Comparison of ENCODE assay signal across 26 cellular contexts in the genomic region with DNA sequence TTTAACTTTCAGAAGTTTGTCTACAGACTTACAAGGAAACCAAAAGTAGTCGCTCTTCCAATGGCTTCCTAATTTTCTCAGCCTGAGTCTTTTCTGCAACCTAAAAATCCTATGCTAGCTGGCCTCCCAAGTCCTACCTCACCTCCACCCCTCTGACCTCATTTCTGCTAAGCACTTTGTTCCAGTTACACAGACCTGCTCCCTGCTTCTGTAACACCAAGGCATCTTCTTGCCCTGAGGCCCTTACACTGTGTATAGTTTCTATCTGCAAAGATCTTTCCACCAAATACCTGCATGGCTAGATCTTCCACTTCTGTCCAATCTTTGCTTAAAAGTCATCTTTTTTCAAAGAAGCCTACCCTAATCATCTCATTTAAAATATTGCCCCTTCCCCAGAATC. TPM values are rescaled to one million over a fixed set of nuclear protein-coding genes. Genes with fewer than 3 reads are reported as not detected.
A peak's percentile ranks its signal among the peaks of the same experiment; 100 is the strongest.
DNase-seq lines count a peak whose midpoint lies in the region; ATAC-seq and TF ChIP-seq lines count a peak whose summit lies in the region.
"Had no signal": no experiment of that assay in that cellular context is flagged by ENCODE, and none has a peak within 500 bp of the region (broad histone marks: within the 10 kb centered on the region; RNA-seq: fewer than 3 reads in every experiment).

No MANE protein-coding gene starts in this region.

- WGBS in mesendoderm (ENCODE audit: extremely low coverage, insufficient coverage, low lambda C conversion rate): no CpG with 5 or more reads among the region's 1 CpG

- H3K9me2 ChIP-seq in PC-9 (ENCODE audit: insufficient read depth): no peaks in the 10 kb centered on the region

- H2BK120ac ChIP-seq in mesendoderm (ENCODE audit: low read depth, low read length): no peak overlapping the region

- no peak overlapping the region for H3K9ac ChIP-seq in mesendoderm (ENCODE audit: low read length)

- H3K9me3 Mint-ChIP-seq in activated T-cell treated with anti-CD3 and anti-CD28 coated beads, Interleukin-2, amount 50 U/mL, for 72 hours: no peaks in the 10 kb centered on the region
- no peaks in the 10 kb centered on the region for H3K9me3 Mint-ChIP-seq in progenitor cell of endocrine pancreas (ENCODE audit: low read depth)
- H3K9me3 Mint-ChIP-seq: T-cell had no signal

- no peaks in the 10 kb centered on the region for H3K36me3 ChIP-seq in PC-9 (ENCODE audit: low read depth)
- H3K36me3 ChIP-seq in mesendoderm (ENCODE audit: control insufficient read depth, insufficient read depth, low read length): no peaks in the 10 kb centered on the region
- H3K36me3 ChIP-seq: heart right ventricle, MG63, Peyer's patch, tibial artery had no signal

- no peak overlapping the region for H3K23ac ChIP-seq in mesendoderm (ENCODE audit: low read length)

- ATAC-seq in activated T-cell treated with anti-CD3 and anti-CD28 coated beads, Interleukin-2, amount 50 U/mL, for 72 hours (replicated peaks in 1 of 2): no peak
- no peak for ATAC-seq in HG03139 (IDR thresholded peaks at IDR 0.05; ENCODE audit: unreplicated experiment)
- ATAC-seq in left ventricle myocardium superior: no peak
- no peak for ATAC-seq in GM19455 (IDR thresholded peaks at IDR 0.05; ENCODE audit: unreplicated experiment)
- ATAC-seq: activated CD4-positive, alpha-beta T cell treated with anti-CD3 and anti-CD28 coated beads for 36 hours; heart right ventricle; K562; left colon; psoas muscle; stimulated activated naive CD8-positive, alpha-beta T cell treated with anti-CD3 and anti-CD28 coated beads, Interleukin-15, Interleukin-2, amounts not matched to agents 100 U/mL and 50 U/mL, for 24 hours; T-cell had no signal

- H2AFZ ChIP-seq in PC-9: no peak overlapping the region

- no peak overlapping the region for H3K4ac ChIP-seq in mesendoderm (ENCODE audit: low read depth, low read length)

- peak overlapping the region; percentile 42 for H3K56ac ChIP-seq in mesendoderm (ENCODE audit: low read length)

- no peaks in the 10 kb centered on the region for H4K20me1 ChIP-seq in PC-9 (ENCODE audit: insufficient read depth)

- peaks cover 42% of the 10 kb centered on the region for H3K4me1 Mint-ChIP-seq in activated T-cell treated with anti-CD3 and anti-CD28 coated beads, Interleukin-2, amount 50 U/mL, for 72 hours (ENCODE audit: low read depth)
- peaks cover 32% of the 10 kb centered on the region for H3K4me1 Mint-ChIP-seq in progenitor cell of endocrine pancreas (ENCODE audit: low read depth)

- H4K8ac ChIP-seq in mesendoderm (ENCODE audit: low read depth, low read length): peak overlapping the region; percentile 28

- H3K4me2 ChIP-seq in PC-9 (peak overlapping the region; percentile 76), mesendoderm (ENCODE audit: low read length) (no peak overlapping the region)

- no peak overlapping the region for H4K5ac ChIP-seq in mesendoderm (ENCODE audit: low read length)

- H3K79me2 ChIP-seq in PC-9 (ENCODE audit: low read depth): peaks cover 39% of the 10 kb centered on the region
- peaks cover 13% of the 10 kb centered on the region for H3K79me2 ChIP-seq in mesendoderm (ENCODE audit: control insufficient read depth, insufficient read depth, low read length)

- no peak overlapping the region for H2BK5ac ChIP-seq in mesendoderm (ENCODE audit: low read length)

- peak overlapping the region in 1 of 2 donors; percentile 68 for H3K4me3 Mint-ChIP-seq in activated T-cell treated with anti-CD3 and anti-CD28 coated beads, Interleukin-2, amount 50 U/mL, for 72 hours
- H3K4me3 Mint-ChIP-seq in progenitor cell of endocrine pancreas (ENCODE audit: low read depth): peak overlapping the region; percentile 98

- peaks cover 41% of the 10 kb centered on the region for H3K4me1 ChIP-seq in PC-9 (replicated peaks; ENCODE audit: insufficient read depth)
- H3K4me1 ChIP-seq in mesendoderm (ENCODE audit: control insufficient read depth, low read depth, low read length): peaks cover 2% of the 10 kb centered on the region

- H3K27ac ChIP-seq in PC-9: 0 out of 2 replicates have a peak overlapping the region, but pooled peaks have one; percentile 28
- no peak overlapping the region for H3K27ac ChIP-seq in mesendoderm (ENCODE audit: low read depth, low read length)
- H3K27ac ChIP-seq: heart right ventricle, Peyer's patch, psoas muscle, SJSA1, tibial artery had no signal

- H2BK15ac ChIP-seq in mesendoderm (replicated peaks; ENCODE audit: low read depth): no peak overlapping the region

- POLR2A ChIA-PET in PC-9 (lab: Charles Lee; ENCODE audit: unreplicated experiment): no interaction called here

- BruUV-seq in PC-9 (replicated peaks; lab: Mats Ljungman, UMichigan): no TSS peak

- intact Hi-C loops in PC-9 (cut with micrococcal nuclease; ENCODE audit: unreplicated experiment) (loop anchor here (10.0 kb wide), 2 partner anchors 167 to 237 kb away; no protein-coding TSS in a partner anchor), left ventricle myocardium superior (cut with micrococcal nuclease) (no loop called here)

- CTCF ChIA-PET in PC-9 (lab: Charles Lee): interaction anchor here (0.6 to 0.7 kb wide), 3 partner anchors 22 to 145 kb away, joined by 3 to 4 read pairs (median 3); no protein-coding TSS in a partner anchor

- peak overlapping the region; percentile 81; the same call in 1 of the 2 replicates for H3K4me3 ChIP-seq in PC-9
- H3K4me3 ChIP-seq in mesendoderm (ENCODE audit: low read length): no peak overlapping the region
- H3K4me3 ChIP-seq: heart right ventricle, K562, MG63, Peyer's patch, psoas muscle, SJSA1, tibial artery had no signal

- H3K27me3 ChIP-seq in PC-9 (ENCODE audit: insufficient read depth, low read depth): no peaks in the 10 kb centered on the region
- no peaks in the 10 kb centered on the region for H3K27me3 ChIP-seq in mesendoderm (ENCODE audit: insufficient read depth, low read length, poor library complexity)
- H3K27me3 ChIP-seq: heart right ventricle, MG63, Peyer's patch, SJSA1, tibial artery had no signal

- no peak for DNase-seq in activated T-cell treated with anti-CD3 and anti-CD28 coated beads, Interleukin-2, amount 50 U/mL, for 72 hours
- no peak for DNase-seq in activated T-cell treated with anti-CD3 and anti-CD28 coated beads, Interleukin-2, amount 50 U/mL, for 1 hour
- DNase-seq in PC-9: peak; percentile 38 to 88
- no peak for DNase-seq in mesendoderm
- no peak for DNase-seq in progenitor cell of endocrine pancreas (ENCODE audit: low spot score, unreplicated experiment)
- DNase-seq in left ventricle myocardium superior: no peak
- DNase-seq: activated CD4-positive, alpha-beta T cell treated with anti-CD3 and anti-CD28 coated beads for 36 hours; activated naive CD4-positive, alpha-beta T cell treated with anti-CD3 and anti-CD28 coated beads, Interleukin-2, amount 50 U/mL, for 16 hours; effector CD4-positive, alpha-beta T cell; erythroblast; foreskin fibroblast; heart right ventricle; left colon; MG63; NCI-H2081 treated with DMSO at 0.1 percent for 48 hours; NK-92 treated with Interleukin-12 subunit alpha and Interleukin-12 subunit beta, amount 100 ng/mL, for 24 hours; Peyer's patch; psoas muscle; stimulated activated CD4-positive, alpha-beta T cell treated with anti-CD3 and anti-CD28 coated beads, Interleukin-15, amount 100 ng/mL, for 24 hours; stimulated activated naive CD8-positive, alpha-beta T cell treated with anti-CD3 and anti-CD28 coated beads, Interleukin-15, Interleukin-2, amounts not matched to agents 100 U/mL and 50 U/mL, for 24 hours; T-cell; tibial artery had no signal

- no peaks in the 10 kb centered on the region for H3K9me3 ChIP-seq in PC-9 (ENCODE audit: insufficient read depth, low read depth)
- H3K9me3 ChIP-seq: heart right ventricle, MG63, Peyer's patch, psoas muscle, SJSA1, tibial artery had no signal

- H3K27me3 Mint-ChIP-seq in activated T-cell treated with anti-CD3 and anti-CD28 coated beads, Interleukin-2, amount 50 U/mL, for 72 hours (ENCODE audit: low read depth): no peaks in the 10 kb centered on the region
- H3K27me3 Mint-ChIP-seq in progenitor cell of endocrine pancreas: no peaks in the 10 kb centered on the region
- H3K27me3 Mint-ChIP-seq: T-cell had no signal

- no peak overlapping the region for H2AK5ac ChIP-seq in mesendoderm (ENCODE audit: low read length)

- peaks cover 4% of the 10 kb centered on the region for H3K79me1 ChIP-seq in mesendoderm (ENCODE audit: low read length)

- H3K18ac ChIP-seq in mesendoderm (ENCODE audit: low read length): no peak overlapping the region

- TF ChIP-seq CTCF in PC-9 (conservative IDR thresholded peaks at IDR 0.05): no peak
- no peak for TF ChIP-seq CTCF in progenitor cell of endocrine pancreas (IDR thresholded peaks at IDR 0.05; ENCODE audit: unreplicated experiment)

- peaks cover 3 to 5% of the 10 kb centered on the region in 2 donors for H3K36me3 Mint-ChIP-seq in activated T-cell treated with anti-CD3 and anti-CD28 coated beads, Interleukin-2, amount 50 U/mL, for 72 hours (ENCODE audit: insufficient read depth in 2 of 2)
- no peaks in the 10 kb centered on the region for H3K36me3 Mint-ChIP-seq in progenitor cell of endocrine pancreas (ENCODE audit: insufficient read depth)
- H3K36me3 Mint-ChIP-seq: T-cell had no signal

- H3K27ac Mint-ChIP-seq in activated T-cell treated with anti-CD3 and anti-CD28 coated beads, Interleukin-2, amount 50 U/mL, for 72 hours: peak overlapping the region; percentile 16
- peak overlapping the region; percentile 31 for H3K27ac Mint-ChIP-seq in progenitor cell of endocrine pancreas
- H3K27ac Mint-ChIP-seq: activated CD4-positive, alpha-beta T cell treated with anti-CD3 and anti-CD28 coated beads for 36 hours had no signal

- H3F3A ChIP-seq in PC-9 (ENCODE audit: insufficient read depth, low read depth): peaks cover 18% of the 10 kb centered on the region; the same call in 1 of the 2 replicates

RNA-seq across cellular contexts. Expression of gene SNX13, which starts 1.9 kb away (rescaled TPM):
- total RNA-seq in activated T-cell treated with anti-CD3 and anti-CD28 coated beads, Interleukin-2, amount 50 U/mL, for 72 hours: 10 to 100 TPM; 19.5 to 19.8 TPM
- total RNA-seq in PC-9 (2021) (48.8 and 56.3 TPM in 2 replicates), progenitor cell of endocrine pancreas (44.4 and 48.5 TPM in 2 replicates), left ventricle myocardium superior (62.6 TPM)
- polyA plus RNA-seq in mesendoderm (2013, experiment 1 of 2): 13.5 TPM
- 12.9 TPM for polyA plus RNA-seq in mesendoderm (2013, experiment 2 of 2)

Comparison
In these comparisons a context has a peak if more than half of its experiments do, and no peak if none do; other contexts are left out.
1. DNase-seq: peak in PC-9 (2 of 2); none in activated T-cell treated with anti-CD3 and anti-CD28 coated beads, Interleukin-2, amount 50 U/mL, for 72 hours (0 of 2), activated T-cell treated with anti-CD3 and anti-CD28 coated beads, Interleukin-2, amount 50 U/mL, for 1 hour (single experiment), mesendoderm (single experiment), progenitor cell of endocrine pancreas (single experiment) and left ventricle myocardium superior (single experiment).